8 cellular contexts compared by ENCODE assay signal in genomic region chr14:106061877-106062500, GRCh38.
A peak's percentile ranks its signal among the peaks of the same experiment; 100 is the strongest.
DNase-seq lines count a peak whose midpoint lies in the region; ATAC-seq and TF ChIP-seq lines count a peak whose summit lies in the region.
"Not testable (repeated sequence)": the region's sequence is repeated elsewhere in the genome, so short reads cannot be mapped to it uniquely, and the experiment has no call there.

No MANE protein-coding gene starts in this region.

- peak; percentile 69 to 84 (median 76) for DNase-seq in CD8-positive, alpha-beta memory T cell
- peak; percentile 17 for DNase-seq in HK-2 (ENCODE audit: unreplicated experiment)
- peak; percentile 32 for DNase-seq in NCI-H748 treated with DMSO at 0.1 percent for 48 hours (lab: John Stamatoyannopoulos, UW)
- DNase-seq in activated B cell treated with CpG ODN at 0.5 μM for 24 hours, result peak; percentile 54
- DNase-seq in activated T-cell treated with anti-CD3 and anti-CD28 coated beads, Interleukin-2, amount 50 U/mL, for 48 hours, result peak; percentile 84 to 87
- DNase-seq in effector memory CD8-positive, alpha-beta T cell, result peak; percentile 66 to 70 (median 69)
- DNase-seq in spleen, result not testable (repeated sequence)
- DNase-seq in stimulated activated CD8-positive, alpha-beta memory T cell treated with anti-CD3 and anti-CD28 coated beads, Interleukin-7, amount 100 ng/mL, for 24 hours (ENCODE audit: low read depth), result peak; percentile 58

- not testable (repeated sequence) for H3K36me3 ChIP-seq in CD8-positive, alpha-beta memory T cell (ENCODE audit: insufficient read depth, low read length); spleen

- POLR2A ChIA-PET in CD8-positive, alpha-beta memory T cell (lab: Charles Lee), result not testable (repeated sequence)
- POLR2A ChIA-PET in activated B cell treated with CpG ODN at 0.5 μM for 24 hours (lab: Charles Lee), result interaction anchor here (1.3 to 1.5 kb wide), 2 partner anchors 198 to 200 kb away, joined by 6 to 7 read pairs; no protein-coding TSS in a partner anchor

- H3K27ac Mint-ChIP-seq in CD8-positive, alpha-beta memory T cell; activated B cell treated with CpG ODN at 0.5 μM for 24 hours: not testable (repeated sequence)
- peak overlapping the region; percentile 8 to 53 for H3K27ac Mint-ChIP-seq in effector memory CD8-positive, alpha-beta T cell

- TF ChIP-seq CTCF in activated B cell treated with CpG ODN at 0.5 μM for 24 hours (IDR thresholded peaks at IDR 0.05), result not testable (repeated sequence)
- TF ChIP-seq CTCF in spleen (IDR thresholded peaks at IDR 0.05 in 8 of 11, conservative IDR thresholded peaks at IDR 0.05 in 3 of 11), result peak in 8 of 11 experiments; percentile 7 to 69 (median 59)

- H3K4me3 ChIP-seq in CD8-positive, alpha-beta memory T cell (ENCODE audit: low read length); spleen: not testable (repeated sequence)

- not testable (repeated sequence) for H3K27me3 ChIP-seq in CD8-positive, alpha-beta memory T cell (ENCODE audit: insufficient read depth, low read length, poor library complexity, severe bottlenecking); spleen (replicated peaks in 1 of 7)

- H3K27ac ChIP-seq in CD8-positive, alpha-beta memory T cell (ENCODE audit: low read depth, low read length); spleen: not testable (repeated sequence)

- intact Hi-C loops in activated B cell treated with CpG ODN at 0.5 μM for 24 hours (cut with micrococcal nuclease), result loop anchor here (5.0 to 10.0 kb wide), 2 partner anchors 47 to 525 kb away; no protein-coding TSS in a partner anchor
- intact Hi-C loops in spleen (cut with DNase I; ENCODE audit: low total_unique reads), result not testable (repeated sequence)

- H3K4me3 Mint-ChIP-seq in CD8-positive, alpha-beta memory T cell, result peak overlapping the region in 2 of 7 donors; percentile 13 to 24
- peak overlapping the region; percentile 73 for H3K4me3 Mint-ChIP-seq in activated B cell treated with CpG ODN at 0.5 μM for 24 hours
- not testable (repeated sequence) for H3K4me3 Mint-ChIP-seq in effector memory CD8-positive, alpha-beta T cell

- not testable (repeated sequence) for H3K36me3 Mint-ChIP-seq in CD8-positive, alpha-beta memory T cell; activated B cell treated with CpG ODN at 0.5 μM for 24 hours (ENCODE audit: low read depth); effector memory CD8-positive, alpha-beta T cell (ENCODE audit: insufficient read depth)

- 19 to 32% (median 23%) methylated on average over 11 to 12 of the region's 12 CpGs for WGBS in spleen, 5 donors

- not testable (repeated sequence) for H3K9me3 Mint-ChIP-seq in CD8-positive, alpha-beta memory T cell; activated B cell treated with CpG ODN at 0.5 μM for 24 hours; effector memory CD8-positive, alpha-beta T cell

- ATAC-seq in activated B cell treated with CpG ODN at 0.5 μM for 24 hours (ENCODE audit: low read depth), result peak; percentile 86
- ATAC-seq in effector memory CD8-positive, alpha-beta T cell (replicated peaks), result peak; percentile 94

- CTCF ChIA-PET in CD8-positive, alpha-beta memory T cell (lab: Charles Lee), result interaction anchor here (0.8 to 1.2 kb wide), 3 partner anchors 10 to 352 kb away, joined by 3 read pairs; no protein-coding TSS in a partner anchor
- CTCF ChIA-PET in activated B cell treated with CpG ODN at 0.5 μM for 24 hours (lab: Charles Lee), result interaction anchor here (1.0 kb wide), 1 partner anchor 524 kb away, joined by 3 read pairs; no protein-coding TSS in a partner anchor

- H3K9me3 ChIP-seq in CD8-positive, alpha-beta memory T cell (ENCODE audit: low read length); spleen: not testable (repeated sequence)

- peaks cover 14 to 54% of the 10 kb centered on the region in 2 donors for H3K27me3 Mint-ChIP-seq in CD8-positive, alpha-beta memory T cell
- not testable (repeated sequence) for H3K27me3 Mint-ChIP-seq in activated B cell treated with CpG ODN at 0.5 μM for 24 hours
- H3K27me3 Mint-ChIP-seq in effector memory CD8-positive, alpha-beta T cell, result peaks cover 40 to 65% of the 10 kb centered on the region in 2 donors

- not testable (repeated sequence) for TF ChIP-seq POLR2A in spleen (IDR thresholded peaks at IDR 0.05)

- H3K4me1 Mint-ChIP-seq in CD8-positive, alpha-beta memory T cell, result peaks cover 11 to 20% (median 15%) of the 10 kb centered on the region in 3 donors
- peaks cover 17% of the 10 kb centered on the region for H3K4me1 Mint-ChIP-seq in activated B cell treated with CpG ODN at 0.5 μM for 24 hours
- not testable (repeated sequence) for H3K4me1 Mint-ChIP-seq in effector memory CD8-positive, alpha-beta T cell (ENCODE audit: low read depth in 2 of 2)

- not testable (repeated sequence) for H3K4me1 ChIP-seq in CD8-positive, alpha-beta memory T cell (ENCODE audit: insufficient read depth, low read length); spleen
